ENCODE assay signal across 30 cellular contexts in genomic region chr4:176230827-176231226, GRCh38. TPM values are rescaled to one million over a fixed set of nuclear protein-coding genes. Genes with fewer than 3 reads are reported as not detected.
DNase-seq lines count a peak whose midpoint lies in the region; ATAC-seq and TF ChIP-seq lines count a peak whose summit lies in the region.
"Had no signal": no experiment of that assay in that cellular context is flagged by ENCODE, and none has a peak within 500 bp of the region (broad histone marks: within the 10 kb centered on the region; RNA-seq: fewer than 3 reads in every experiment).

No MANE protein-coding gene starts in this region.

- H3K9ac ChIP-seq in neural progenitor cell = no peak overlapping the region
- H3K9ac ChIP-seq: BLaER1 treated with 17β-estradiol and CSF1 and Interleukin-3, amounts not matched to agents 10 nM and 100 nM; parathyroid adenoma had no signal

- TF ChIP-seq CTCF in neural progenitor cell (IDR thresholded peaks at IDR 0.05) (no peak), dorsolateral prefrontal cortex (IDR thresholded peaks at IDR 0.05 in 54 of 56, conservative IDR thresholded peaks at IDR 0.05 in 2 of 56; ENCODE audit: low read depth in 1 of 56, partially characterized antibody in 56 of 56) (no peak)

- peaks cover 5% of the 10 kb centered on the region for H3K27me3 Mint-ChIP-seq in neural progenitor cell (ENCODE audit: insufficient read depth, low read depth)
- H3K27me3 Mint-ChIP-seq: activated CD4-positive, alpha-beta T cell treated with anti-CD3 and anti-CD28 coated beads, Interleukin-2, amount 10 ng/mL, durations not matched to agents 24 days and 14 days had no signal

- H3F3A ChIP-seq in neural progenitor cell (ENCODE audit: low read depth) = no peaks in the 10 kb centered on the region

- no peaks in the 10 kb centered on the region for H3K36me3 Mint-ChIP-seq in neural progenitor cell
- H3K36me3 Mint-ChIP-seq: IgD-negative memory B cell; naive thymus-derived CD8-positive, alpha-beta T cell had no signal

- H3K27me3 ChIP-seq in neural progenitor cell (no peaks in the 10 kb centered on the region), dorsolateral prefrontal cortex (no peaks in the 10 kb centered on the region)
- H3K27me3 ChIP-seq: BLaER1 treated with 17β-estradiol and CSF1 and Interleukin-3, amounts not matched to agents 10 nM and 100 nM; esophagus squamous epithelium; SJSA1; suprapubic skin; uterus had no signal

- no peaks in the 10 kb centered on the region for H3K9me3 ChIP-seq in neural progenitor cell (ENCODE audit: low read depth)
- H3K9me3 ChIP-seq: BLaER1 treated with 17β-estradiol and CSF1 and Interleukin-3, amounts not matched to agents 10 nM and 100 nM; esophagus squamous epithelium; SJSA1; suprapubic skin; uterus had no signal

- ATAC-seq in HG02938 (IDR thresholded peaks at IDR 0.05; ENCODE audit: unreplicated experiment) = no peak
- no peak for ATAC-seq in GM18505 (IDR thresholded peaks at IDR 0.05; ENCODE audit: unreplicated experiment)
- ATAC-seq: activated T-cell treated with anti-CD3 and anti-CD28 coated beads, Interleukin-2, amount 50 U/mL, for 72 hours; naive thymus-derived CD8-positive, alpha-beta T cell; T-helper 17 cell had no signal

- no peak overlapping the region for H3K4me3 Mint-ChIP-seq in neural progenitor cell
- H3K4me3 Mint-ChIP-seq: activated CD4-positive, alpha-beta T cell treated with anti-CD3 and anti-CD28 coated beads, Interleukin-2, amount 10 ng/mL, durations not matched to agents 24 days and 14 days; activated naive CD4-positive, alpha-beta T cell treated with anti-CD3 and anti-CD28 coated beads for 36 hours; activated T-cell treated with anti-CD3 and anti-CD28 coated beads, Interleukin-2, amount 50 U/mL, for 72 hours; central memory CD8-positive, alpha-beta T cell; IgD-negative memory B cell; naive thymus-derived CD8-positive, alpha-beta T cell; T-helper 17 cell had no signal

- no peaks in the 10 kb centered on the region for H3K79me2 ChIP-seq in neural progenitor cell (ENCODE audit: low read depth)
- H3K79me2 ChIP-seq: parathyroid adenoma had no signal

- intact Hi-C loops in dorsolateral prefrontal cortex (cut with DNase I) = no loop called here

- H3K36me3 ChIP-seq in neural progenitor cell = no peaks in the 10 kb centered on the region
- H3K36me3 ChIP-seq: BLaER1 treated with 17β-estradiol and CSF1 and Interleukin-3, amounts not matched to agents 10 nM and 100 nM; esophagus squamous epithelium; SJSA1; suprapubic skin; uterus had no signal

- peak overlapping the region; percentile 47 for H2AFZ ChIP-seq in neural progenitor cell (replicated peaks)
- H2AFZ ChIP-seq: parathyroid adenoma had no signal

- H4K20me1 ChIP-seq in neural progenitor cell (ENCODE audit: low read depth) = no peaks in the 10 kb centered on the region
- H4K20me1 ChIP-seq: BLaER1 treated with 17β-estradiol and CSF1 and Interleukin-3, amounts not matched to agents 10 nM and 100 nM had no signal

- H3K4me1 ChIP-seq in neural progenitor cell = no peaks in the 10 kb centered on the region
- H3K4me1 ChIP-seq: BLaER1 treated with 17β-estradiol and CSF1 and Interleukin-3, amounts not matched to agents 10 nM and 100 nM; esophagus squamous epithelium; parathyroid adenoma; SJSA1; suprapubic skin; uterus had no signal

- H3K27ac ChIP-seq in neural progenitor cell = no peak overlapping the region
- H3K27ac ChIP-seq in dorsolateral prefrontal cortex = peak overlapping the region in 22 of 59 donors; percentile 0 to 69 (median 38)
- H3K27ac ChIP-seq: BLaER1 treated with 17β-estradiol and CSF1 and Interleukin-3, amounts not matched to agents 10 nM and 100 nM; parathyroid adenoma; SJSA1; suprapubic skin; uterus; VCaP had no signal

- no peak overlapping the region for H3K4me3 ChIP-seq in neural progenitor cell
- peak overlapping the region in 15 of 59 donors; percentile 2 to 37 (median 14) for H3K4me3 ChIP-seq in dorsolateral prefrontal cortex
- H3K4me3 ChIP-seq: BLaER1 treated with 17β-estradiol and CSF1 and Interleukin-3, amounts not matched to agents 10 nM and 100 nM; esophagus squamous epithelium; SJSA1; suprapubic skin; uterus had no signal

- H3K9me3 Mint-ChIP-seq in neural progenitor cell = peaks cover 2% of the 10 kb centered on the region
- H3K9me3 Mint-ChIP-seq: activated CD4-positive, alpha-beta T cell treated with anti-CD3 and anti-CD28 coated beads, Interleukin-2, amount 10 ng/mL, durations not matched to agents 24 days and 14 days; activated naive CD4-positive, alpha-beta T cell treated with anti-CD3 and anti-CD28 coated beads for 36 hours; activated T-cell treated with anti-CD3 and anti-CD28 coated beads, Interleukin-2, amount 50 U/mL, for 72 hours; central memory CD8-positive, alpha-beta T cell; IgD-negative memory B cell; naive thymus-derived CD8-positive, alpha-beta T cell had no signal

- DNase-seq in DMS 273 treated with DMSO at 0.1 percent for 48 hours (lab: John Stamatoyannopoulos, UW) (peak; percentile 68), NCI-H2171 treated with DMSO at 0.1 percent for 48 hours (lab: John Stamatoyannopoulos, UW) (peak; percentile 70), fibroblast of peridontal ligament (ENCODE audit: extremely low read depth) (peak; percentile 8), neural progenitor cell (ENCODE audit: low spot score) (no peak), NK-92 (lab: John Stamatoyannopoulos, UW; ENCODE audit: unreplicated experiment) (no peak), dorsolateral prefrontal cortex (no peak)
- DNase-seq: ACHN; activated CD4-positive, alpha-beta T cell treated with anti-CD3 and anti-CD28 coated beads, Interleukin-2, amount 10 ng/mL, durations not matched to agents 24 days and 14 days; activated naive CD4-positive, alpha-beta T cell treated with anti-CD3 and anti-CD28 coated beads for 36 hours; activated T-cell treated with anti-CD3 and anti-CD28 coated beads, Interleukin-2, amount 50 U/mL, for 72 hours; Calu3; effector CD4-positive, alpha-beta T cell; esophagus squamous epithelium; glutamatergic neuron; GOT3; mesenchymal stem cell; naive thymus-derived CD8-positive, alpha-beta T cell; NCI-H1417 treated with DMSO at 0.1 percent for 48 hours; NCI-H774; T-helper 17 cell; uterus had no signal

- H3K27ac Mint-ChIP-seq in neural progenitor cell = no peak overlapping the region
- H3K27ac Mint-ChIP-seq: activated CD4-positive, alpha-beta T cell treated with anti-CD3 and anti-CD28 coated beads, Interleukin-2, amount 10 ng/mL, durations not matched to agents 24 days and 14 days; activated naive CD4-positive, alpha-beta T cell treated with anti-CD3 and anti-CD28 coated beads for 36 hours; activated T-cell treated with anti-CD3 and anti-CD28 coated beads, Interleukin-2, amount 50 U/mL, for 72 hours; IgD-negative memory B cell; naive thymus-derived CD8-positive, alpha-beta T cell; T-helper 17 cell had no signal

- no peak overlapping the region for H3K4me2 ChIP-seq in neural progenitor cell
- H3K4me2 ChIP-seq: BLaER1 treated with 17β-estradiol and CSF1 and Interleukin-3, amounts not matched to agents 10 nM and 100 nM had no signal

- H3K4me1 Mint-ChIP-seq in neural progenitor cell = peaks cover 8% of the 10 kb centered on the region
- H3K4me1 Mint-ChIP-seq: activated CD4-positive, alpha-beta T cell treated with anti-CD3 and anti-CD28 coated beads, Interleukin-2, amount 10 ng/mL, durations not matched to agents 24 days and 14 days; central memory CD8-positive, alpha-beta T cell; IgD-negative memory B cell; naive thymus-derived CD8-positive, alpha-beta T cell; T-helper 17 cell had no signal

- TF ChIP-seq POLR2A in GM18505 (IDR thresholded peaks at IDR 0.05; ENCODE audit: borderline replicate concordance, extremely low read depth, insufficient read depth, insufficient read length) = no peak

RNA-seq across cellular contexts. Expression of gene SPATA4, which starts 35.4 kb away (rescaled TPM):
- 0.09 TPM in 1 of 2 replicates, not detected in the other for total RNA-seq in neural progenitor cell (ENCODE audit: low replicate concordance)
- 1 to 10 TPM in 65 of 120 experiments, under 1 TPM in 47, not detected in 8; 0.28 to 4.2 (median 1.2) TPM for total RNA-seq in dorsolateral prefrontal cortex
- total RNA-seq: activated CD4-positive, alpha-beta T cell treated with anti-CD3 and anti-CD28 coated beads, Interleukin-2, amount 10 ng/mL, durations not matched to agents 24 days and 14 days; activated naive CD4-positive, alpha-beta T cell treated with anti-CD3 and anti-CD28 coated beads for 36 hours; activated T-cell treated with anti-CD3 and anti-CD28 coated beads, Interleukin-2, amount 50 U/mL, for 72 hours; Calu3; esophagus squamous epithelium; naive thymus-derived CD8-positive, alpha-beta T cell; SJSA1; T-helper 17 cell had no signal

RNA-seq across cellular contexts. Expression of gene ASB5, which starts 38.2 kb away (rescaled TPM):
- total RNA-seq in neural progenitor cell (ENCODE audit: low replicate concordance) (not detected in 2 replicates), dorsolateral prefrontal cortex (1 to 10 TPM in 17 of 120 experiments, under 1 TPM in 95, not detected in 8; 0.13 to 2.0 (median 0.70) TPM)
- total RNA-seq: activated CD4-positive, alpha-beta T cell treated with anti-CD3 and anti-CD28 coated beads, Interleukin-2, amount 10 ng/mL, durations not matched to agents 24 days and 14 days; activated naive CD4-positive, alpha-beta T cell treated with anti-CD3 and anti-CD28 coated beads for 36 hours; activated T-cell treated with anti-CD3 and anti-CD28 coated beads, Interleukin-2, amount 50 U/mL, for 72 hours; Calu3; naive thymus-derived CD8-positive, alpha-beta T cell; suprapubic skin; T-helper 17 cell had no signal

Comparison
In these comparisons a context has a peak if more than half of its experiments do, and no peak if none do; other contexts are left out.
1. DNase-seq: peak in DMS 273 treated with DMSO at 0.1 percent for 48 hours (single experiment), NCI-H2171 treated with DMSO at 0.1 percent for 48 hours (single experiment) and fibroblast of peridontal ligament (single experiment); none in neural progenitor cell (single experiment), NK-92 (single experiment) and dorsolateral prefrontal cortex (0 of 10).